ENCODE assay signal across 16 cellular contexts in genomic region chr4:19521151-19521550, GRCh38.
DNase-seq lines count a peak whose midpoint lies in the region; FAIRE-seq and TF ChIP-seq lines count a peak whose summit lies in the region.
"Had no signal": no experiment of that assay in that cellular context is flagged by ENCODE, and none has a peak within 500 bp of the region (broad histone marks: within the 10 kb centered on the region; RNA-seq: fewer than 3 reads in every experiment).

No MANE protein-coding gene starts in this region.

- H3K27ac ChIP-seq in keratinocyte (ENCODE audit: control insufficient read depth, insufficient read depth, low read length) (no peak overlapping the region), coronary artery (no peak overlapping the region)
- H3K27ac ChIP-seq: C4-2B had no signal

- no peak for TF ChIP-seq CTCF in keratinocyte (optimal IDR thresholded peaks at IDR 0.05 in 1 of 3, IDR thresholded peaks at IDR 0.05 in 1 of 3, conservative IDR thresholded peaks at IDR 0.05 in 1 of 3; ENCODE audit: extremely low read depth in 1 of 3, insufficient read depth in 2 of 3, low read length in 3 of 3)
- TF ChIP-seq CTCF in coronary artery (IDR thresholded peaks at IDR 0.05), result no peak

- DNase-seq in NCI-H82 (lab: John Stamatoyannopoulos, UW), result peak; percentile 1
- DNase-seq in NCI-H82 treated with DMSO at 0.1 percent for 48 hours (lab: John Stamatoyannopoulos, UW; ENCODE audit: unreplicated experiment), result no peak
- DNase-seq in NCI-H1694 treated with DMSO at 0.1 percent for 48 hours (lab: John Stamatoyannopoulos, UW), result peak; percentile 76
- no peak for DNase-seq in keratinocyte (ENCODE audit: low read depth, low spot score)
- DNase-seq in NCI-H128 (lab: John Stamatoyannopoulos, UW; ENCODE audit: unreplicated experiment), result no peak
- no peak for DNase-seq in NK-92 treated with Interleukin-12 subunit alpha and Interleukin-12 subunit beta, amount 100 ng/mL, for 24 hours (lab: John Stamatoyannopoulos, UW)
- DNase-seq in coronary artery (ENCODE audit: low spot score), result no peak
- DNase-seq: 8988T; Caco-2; CD8-positive, alpha-beta T cell; DND-41; GF-D8 had no signal

- H3K9me1 ChIP-seq in keratinocyte (ENCODE audit: control insufficient read depth, extremely low read depth, insufficient read depth, low read length), result no peaks in the 10 kb centered on the region

- H3K4me2 ChIP-seq in keratinocyte (ENCODE audit: control insufficient read depth, extremely low read depth, insufficient read depth, low read depth, low read length), result no peak overlapping the region

- FAIRE-seq in keratinocyte (lab: Jason Lieb, UNC), result no peak
- FAIRE-seq: GM19239, H1 had no signal

- peak overlapping the region; percentile 23 for H2AFZ ChIP-seq in keratinocyte (ENCODE audit: control insufficient read depth, low read length)

- no peak overlapping the region for H3K4me3 ChIP-seq in keratinocyte (ENCODE audit: control insufficient read depth in 2 of 3, extremely low read depth in 1 of 3, insufficient read depth in 2 of 3, low read depth in 1 of 3, low read length in 3 of 3)
- no peak overlapping the region for H3K4me3 ChIP-seq in coronary artery
- H3K4me3 ChIP-seq: HAP-1 had no signal

- no peaks in the 10 kb centered on the region for H4K20me1 ChIP-seq in keratinocyte (ENCODE audit: control insufficient read depth, extremely low read depth, insufficient read depth, low read length)

- H3K9me3 ChIP-seq in keratinocyte (ENCODE audit: control insufficient read depth, low read depth, low read length), result no peaks in the 10 kb centered on the region
- H3K9me3 ChIP-seq: Caco-2, HAP-1 had no signal

- H3K79me2 ChIP-seq in keratinocyte (ENCODE audit: control insufficient read depth, insufficient read depth, low read length), result no peaks in the 10 kb centered on the region

- dilution Hi-C loops in keratinocyte (cut with MboI; ENCODE audit: extremely low pct_ligation_motif_present, low sequenced_read_pairs), result no loop called here

- no peaks in the 10 kb centered on the region for H3K4me1 ChIP-seq in keratinocyte (ENCODE audit: control insufficient read depth, extremely low read depth, insufficient read depth, low read length)
- H3K4me1 ChIP-seq: Caco-2, HAP-1 had no signal

- no peaks in the 10 kb centered on the region for H3K36me3 ChIP-seq in keratinocyte (ENCODE audit: control insufficient read depth in 2 of 2, extremely low read depth in 1 of 2, insufficient read depth in 2 of 2, low read length in 2 of 2)
- H3K36me3 ChIP-seq: HAP-1 had no signal

- no peaks in the 10 kb centered on the region for H3K27me3 ChIP-seq in keratinocyte (ENCODE audit: control insufficient read depth, extremely low read depth, insufficient read depth, low read length)

- H3K9ac ChIP-seq in keratinocyte (ENCODE audit: control insufficient read depth, extremely low read depth, insufficient read depth, low read length), result no peak overlapping the region

Comparison
In these comparisons a context has a peak if more than half of its experiments do, and no peak if none do; other contexts are left out.
1. DNase-seq: peak in NCI-H82 (single experiment) and NCI-H1694 treated with DMSO at 0.1 percent for 48 hours (single experiment); none in NCI-H82 treated with DMSO at 0.1 percent for 48 hours (single experiment), keratinocyte (single experiment), NCI-H128 (single experiment), NK-92 treated with Interleukin-12 subunit alpha and Interleukin-12 subunit beta, amount 100 ng/mL, for 24 hours (single experiment) and coronary artery (single experiment).